ENCODE assay signal across 8 cellular contexts in genomic region chr20:44714701-44715494, GRCh38. TPM values are rescaled to one million over a fixed set of nuclear protein-coding genes. Genes with fewer than 3 reads are reported as not detected.
DNase-seq lines count a peak whose midpoint lies in the region; ATAC-seq and TF ChIP-seq lines count a peak whose summit lies in the region.

CCN5 (plus strand) TSS chr20:44715369; CDS start chr20:44715391, 22 bp downstream.

- H3K27ac Mint-ChIP-seq in activated T-helper 1 cell treated with anti-CD3 and anti-CD28 coated beads, Interleukin-12 subunit alpha, Interleukin-12 subunit beta, Interleukin-2, Interleukin-4 antibody, amounts not matched to agents 30 ng/mL and 10 ng/mL and 1 ng/mL, durations not matched to agents 14 hours and 24 hours and 36 hours: no peak within 1 kb of the TSS

- no peaks in the 10 kb centered on the region for H3K36me3 ChIP-seq in PC-3 (ENCODE audit: low read depth, low read length)

- no peaks in the 10 kb centered on the region for H3K79me2 ChIP-seq in PC-3 (ENCODE audit: low read length)

- H3K4me3 ChIP-seq in PC-3 (ENCODE audit: low read length): no peak within 1 kb of the TSS

- BruUV-seq in PC-3 (replicated peaks; lab: Mats Ljungman, UMichigan): no TSS peak

- H2AFZ ChIP-seq in PC-3 (ENCODE audit: low read length): 0 out of 2 replicates have a peak within 1 kb of the TSS, but pooled peaks have one; percentile 8

- no peaks in the 10 kb centered on the region for H3K36me3 Mint-ChIP-seq in activated T-helper 1 cell treated with anti-CD3 and anti-CD28 coated beads, Interleukin-12 subunit alpha, Interleukin-12 subunit beta, Interleukin-2, Interleukin-4 antibody, amounts not matched to agents 30 ng/mL and 10 ng/mL and 1 ng/mL, durations not matched to agents 14 hours and 24 hours and 36 hours (ENCODE audit: low read depth)

- no peaks in the 10 kb centered on the region for H4K20me1 ChIP-seq in PC-3 (ENCODE audit: low read length)

- CTCF ChIA-PET in PC-3 (lab: Charles Lee): no interaction called here

- POLR2A ChIA-PET in PC-3 (lab: Charles Lee; ENCODE audit: unreplicated experiment): interaction anchor here (1.1 kb wide), 1 partner anchor 14 kb away, joined by 3 read pairs; no protein-coding TSS in a partner anchor

- no peaks in the 10 kb centered on the region for H3K9me2 ChIP-seq in PC-3 (replicated peaks; ENCODE audit: low read length)

- no peaks in the 10 kb centered on the region for H3K4me1 Mint-ChIP-seq in activated T-helper 1 cell treated with anti-CD3 and anti-CD28 coated beads, Interleukin-12 subunit alpha, Interleukin-12 subunit beta, Interleukin-2, Interleukin-4 antibody, amounts not matched to agents 30 ng/mL and 10 ng/mL and 1 ng/mL, durations not matched to agents 14 hours and 24 hours and 36 hours (ENCODE audit: low read depth)

- H3K27me3 Mint-ChIP-seq in activated T-helper 1 cell treated with anti-CD3 and anti-CD28 coated beads, Interleukin-12 subunit alpha, Interleukin-12 subunit beta, Interleukin-2, Interleukin-4 antibody, amounts not matched to agents 30 ng/mL and 10 ng/mL and 1 ng/mL, durations not matched to agents 14 hours and 24 hours and 36 hours (ENCODE audit: insufficient read depth): no peaks in the 10 kb centered on the region

- peak within 1 kb of the TSS; percentile 66 for H3K4me2 ChIP-seq in PC-3 (ENCODE audit: low read length)

- intact Hi-C loops in PC-3 (cut with micrococcal nuclease): loop anchor here (2.0 kb wide), 1 partner anchor 14 kb away; no protein-coding TSS in a partner anchor
- intact Hi-C loops in activated T-helper 1 cell treated with anti-CD3 and anti-CD28 coated beads, Interleukin-12 subunit alpha, Interleukin-12 subunit beta, Interleukin-2, Interleukin-4 antibody, amounts not matched to agents 30 ng/mL and 10 ng/mL and 1 ng/mL, durations not matched to agents 14 hours and 24 hours and 36 hours (cut with micrococcal nuclease): no loop called here

- DNase-seq in DMS79 treated with DMSO at 0.1 percent for 48 hours (lab: John Stamatoyannopoulos, UW) (peak; percentile 45), PC-3 (peak; percentile 89), nucleus accumbens (lab: John Stamatoyannopoulos, UW) (peak in 48 of 56 donors; percentile 11 to 79 (median 50)), GM19240 (ENCODE audit: insufficient read length, low spot score) (no peak), DMS114 treated with DMSO at 0.1 percent for 48 hours (lab: John Stamatoyannopoulos, UW; ENCODE audit: unreplicated experiment) (no peak)
- DNase-seq in activated T-helper 1 cell treated with anti-CD3 and anti-CD28 coated beads, Interleukin-12 subunit alpha, Interleukin-12 subunit beta, Interleukin-2, Interleukin-4 antibody, amounts not matched to agents 30 ng/mL and 10 ng/mL and 1 ng/mL, durations not matched to agents 14 hours and 24 hours and 36 hours (ENCODE audit: low spot score): no peak

- TF ChIP-seq CTCF in PC-3 (conservative IDR thresholded peaks at IDR 0.05; ENCODE audit: low read depth, low read length): no peak

- no peaks in the 10 kb centered on the region for H3F3A ChIP-seq in PC-3 (ENCODE audit: low read length, unreplicated experiment)

- no peaks in the 10 kb centered on the region for H3K9me3 Mint-ChIP-seq in activated T-helper 1 cell treated with anti-CD3 and anti-CD28 coated beads, Interleukin-12 subunit alpha, Interleukin-12 subunit beta, Interleukin-2, Interleukin-4 antibody, amounts not matched to agents 30 ng/mL and 10 ng/mL and 1 ng/mL, durations not matched to agents 14 hours and 24 hours and 36 hours

- no peaks in the 10 kb centered on the region for H3K9me3 ChIP-seq in PC-3 (ENCODE audit: low read length)

- no peak within 1 kb of the TSS for H3K27ac ChIP-seq in PC-3 (ENCODE audit: low read length)

- H3K27me3 ChIP-seq in PC-3 (ENCODE audit: low read length): no peaks in the 10 kb centered on the region

- peak; percentile 93 for ATAC-seq in PC-3
- peak; percentile 65 for ATAC-seq in esophagus mucosa
- no peak for ATAC-seq in HG03460 (IDR thresholded peaks at IDR 0.05; ENCODE audit: unreplicated experiment)

- H3K4me1 ChIP-seq in PC-3 (ENCODE audit: insufficient read depth, low read length): peaks cover 16% of the 10 kb centered on the region

- no peak within 1 kb of the TSS for H3K9ac ChIP-seq in PC-3 (ENCODE audit: low read length)

- no peak within 1 kb of the TSS for H3K4me3 Mint-ChIP-seq in activated T-helper 1 cell treated with anti-CD3 and anti-CD28 coated beads, Interleukin-12 subunit alpha, Interleukin-12 subunit beta, Interleukin-2, Interleukin-4 antibody, amounts not matched to agents 30 ng/mL and 10 ng/mL and 1 ng/mL, durations not matched to agents 14 hours and 24 hours and 36 hours

RNA-seq across cellular contexts. Expression of gene CCN5, which starts in this region (rescaled TPM):
- total RNA-seq in PC-3 (2014; rRNA removed) (0.26 TPM in 1 of 2 replicates, not detected in the other), esophagus mucosa (1.9 TPM)
- not detected in 2 replicates for total RNA-seq in activated T-helper 1 cell treated with anti-CD3 and anti-CD28 coated beads, Interleukin-12 subunit alpha, Interleukin-12 subunit beta, Interleukin-2, Interleukin-4 antibody, amounts not matched to agents 30 ng/mL and 10 ng/mL and 1 ng/mL, durations not matched to agents 14 hours and 24 hours and 36 hours

Comparison
In these comparisons a context has a peak if more than half of its experiments do, and no peak if none do; other contexts are left out.
1. Peak in DNase-seq, ATAC-seq and H3K4me2 ChIP-seq in PC-3; RNA of the gene not detected or under 1 TPM.
2. DNase-seq: peak in DMS79 treated with DMSO at 0.1 percent for 48 hours (single experiment) and nucleus accumbens (48 of 56); none in GM19240 (single experiment), activated T-helper 1 cell treated with anti-CD3 and anti-CD28 coated beads, Interleukin-12 subunit alpha, Interleukin-12 subunit beta, Interleukin-2, Interleukin-4 antibody, amounts not matched to agents 30 ng/mL and 10 ng/mL and 1 ng/mL, durations not matched to agents 14 hours and 24 hours and 36 hours (single experiment) and DMS114 treated with DMSO at 0.1 percent for 48 hours (single experiment).